8 cellular contexts compared by ENCODE assay signal in the genomic region with DNA sequence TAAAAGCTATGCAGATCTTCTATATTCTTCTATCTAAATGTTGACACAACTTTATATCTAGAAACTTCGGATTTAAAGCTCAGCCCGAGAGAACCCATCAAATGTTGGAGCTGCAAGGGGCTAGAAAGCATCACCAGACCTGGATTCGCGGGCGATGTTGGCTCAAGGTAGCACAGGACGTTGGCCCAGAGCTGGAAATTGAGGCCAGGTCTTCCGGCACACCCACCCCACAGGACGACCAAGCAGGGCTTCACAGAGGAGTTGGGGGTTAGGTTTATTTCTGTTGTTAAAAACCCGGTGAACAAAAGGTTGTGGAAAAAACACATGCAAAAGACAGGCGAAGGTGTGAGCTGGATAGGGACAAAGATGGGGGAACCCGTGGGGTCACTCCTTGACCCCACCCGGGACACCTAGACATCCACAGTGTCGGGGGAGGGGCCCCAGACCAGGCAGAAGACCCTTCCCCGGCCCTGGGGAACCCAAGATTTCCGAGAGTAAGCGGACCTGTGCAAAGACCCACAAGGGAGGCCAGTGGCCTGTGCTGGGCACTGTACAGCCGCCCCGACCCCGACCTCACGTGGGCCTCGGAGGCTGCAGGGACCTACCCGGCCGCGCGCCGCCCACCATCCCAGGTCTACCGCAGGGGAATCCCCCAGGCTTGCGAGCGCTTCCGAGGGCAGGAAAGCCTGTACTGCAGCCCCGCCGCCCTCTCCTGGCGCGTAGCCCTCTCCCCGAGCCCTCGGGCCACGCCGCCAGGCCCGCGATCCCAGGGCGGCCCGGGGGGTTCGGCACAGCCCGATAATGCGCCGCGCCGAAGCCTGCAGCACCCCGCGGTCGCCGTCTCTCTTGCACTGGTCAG. TPM values are rescaled to one million over a fixed set of nuclear protein-coding genes. Genes with fewer than 3 reads are reported as not detected.
DNase-seq lines count a peak whose midpoint lies in the region; ATAC-seq and TF ChIP-seq lines count a peak whose summit lies in the region.

No MANE protein-coding gene starts in this region.

- ATAC-seq in HG03520 (IDR thresholded peaks at IDR 0.05; ENCODE audit: unreplicated experiment) = peak; percentile 14
- ATAC-seq in activated CD8-positive, alpha-beta T cell treated with anti-CD3 and anti-CD28 coated beads, Interleukin-2, amount 10 ng/mL, durations not matched to agents 7 days and 5 days = peak; percentile 16

- H3K9me3 Mint-ChIP-seq in activated CD8-positive, alpha-beta T cell treated with anti-CD3 and anti-CD28 coated beads, Interleukin-2, amount 10 ng/mL, durations not matched to agents 7 days and 5 days (ENCODE audit: insufficient read depth) = no peaks in the 10 kb centered on the region
- no peaks in the 10 kb centered on the region for H3K9me3 Mint-ChIP-seq in nephron

- peaks cover 5% of the 10 kb centered on the region for H3K27me3 Mint-ChIP-seq in activated CD8-positive, alpha-beta T cell treated with anti-CD3 and anti-CD28 coated beads, Interleukin-2, amount 10 ng/mL, durations not matched to agents 7 days and 5 days (ENCODE audit: low read depth)
- peaks cover 4% of the 10 kb centered on the region for H3K27me3 Mint-ChIP-seq in nephron (ENCODE audit: low read depth)

- peaks cover 12% of the 10 kb centered on the region for H3K36me3 Mint-ChIP-seq in activated CD8-positive, alpha-beta T cell treated with anti-CD3 and anti-CD28 coated beads, Interleukin-2, amount 10 ng/mL, durations not matched to agents 7 days and 5 days (ENCODE audit: low read depth)
- peaks cover 16% of the 10 kb centered on the region for H3K36me3 Mint-ChIP-seq in nephron (ENCODE audit: low read depth)

- H3K9ac ChIP-seq in subcutaneous abdominal adipose tissue (ENCODE audit: low read length in 5 of 5) = peak overlapping the region in 4 of 5 donors; percentile 24 to 88 (median 74)

- CTCF ChIA-PET in AG04450 (lab: Charles Lee) = interaction anchor here (1.0 to 1.2 kb wide), 4 partner anchors 32 to 88 kb away, joined by 3 to 9 read pairs (median 5); a partner anchor contains a TSS
- CTCF ChIA-PET in activated CD8-positive, alpha-beta T cell treated with anti-CD3 and anti-CD28 coated beads, Interleukin-2, amount 10 ng/mL, durations not matched to agents 7 days and 5 days (lab: Charles Lee) = interaction anchor here (0.8 to 4.8 kb wide), 12 partner anchors 16 to 88 kb away, joined by 3 to 30 read pairs (median 7); a partner anchor contains a TSS

- no peak for DNase-seq in AG04450 (ENCODE audit: low read depth, low spot score)
- peak; percentile 66 for DNase-seq in GM19238 (ENCODE audit: insufficient read length, low spot score)
- peak; percentile 65 for DNase-seq in activated CD8-positive, alpha-beta T cell treated with anti-CD3 and anti-CD28 coated beads, Interleukin-2, amount 10 ng/mL, durations not matched to agents 7 days and 5 days
- no peak for DNase-seq in NCI-H69 (lab: John Stamatoyannopoulos, UW)

- H3K27ac ChIP-seq in AG04450 (ENCODE audit: low read depth, low read length) (peak overlapping the region; percentile 70), esophagus (ENCODE audit: low read depth in 2 of 2, low read length in 1 of 2) (peak overlapping the region; percentile 72 to 90), subcutaneous abdominal adipose tissue (ENCODE audit: low read depth, low read length) (peak overlapping the region; percentile 31)

- 8 to 12% methylated on average over 47 to 52 of the region's 52 CpGs for WGBS in esophagus, 2 donors

- peak overlapping the region; percentile 81 for H3K4me3 ChIP-seq in AG04450 (ENCODE audit: low read depth, low read length)
- H3K4me3 ChIP-seq in esophagus (ENCODE audit: low read depth in 1 of 2, low read length in 2 of 2) = peak overlapping the region; percentile 60 to 68
- peak overlapping the region; percentile 83 to 93 (median 88) for H3K4me3 ChIP-seq in subcutaneous abdominal adipose tissue (ENCODE audit: low read depth in 1 of 5, low read length in 5 of 5)

- H3K4me1 Mint-ChIP-seq in activated CD8-positive, alpha-beta T cell treated with anti-CD3 and anti-CD28 coated beads, Interleukin-2, amount 10 ng/mL, durations not matched to agents 7 days and 5 days (ENCODE audit: low read depth) = peaks cover 20% of the 10 kb centered on the region
- peaks cover 16% of the 10 kb centered on the region for H3K4me1 Mint-ChIP-seq in nephron

- H3K36me3 ChIP-seq in esophagus (ENCODE audit: control insufficient read depth in 2 of 2, insufficient read depth in 2 of 2, low read length in 1 of 2) (peaks cover 0 to 9% of the 10 kb centered on the region in 2 donors), subcutaneous abdominal adipose tissue (ENCODE audit: control insufficient read depth in 5 of 5, insufficient read depth in 5 of 5, low read length in 5 of 5) (peaks cover 3 to 14% (median 10%) of the 10 kb centered on the region in 5 donors)

- POLR2A ChIA-PET in AG04450 (lab: Yijun Ruan, JAX) = interaction anchor here (0.8 to 7.6 kb wide), 13 partner anchors 10 to 264 kb away, joined by 3 to 53 read pairs (median 5); a partner anchor contains a TSS
- POLR2A ChIA-PET in activated CD8-positive, alpha-beta T cell treated with anti-CD3 and anti-CD28 coated beads, Interleukin-2, amount 10 ng/mL, durations not matched to agents 7 days and 5 days (lab: Charles Lee) = interaction anchor here (0.5 to 9.3 kb wide), 9 partner anchors 15 to 285 kb away, joined by 3 to 128 read pairs (median 5); a partner anchor contains a TSS

- peak overlapping the region; percentile 93 for H3K4me3 Mint-ChIP-seq in activated CD8-positive, alpha-beta T cell treated with anti-CD3 and anti-CD28 coated beads, Interleukin-2, amount 10 ng/mL, durations not matched to agents 7 days and 5 days
- peak overlapping the region; percentile 97 to 98 (median 97) for H3K4me3 Mint-ChIP-seq in nephron

- H3K27ac Mint-ChIP-seq in activated CD8-positive, alpha-beta T cell treated with anti-CD3 and anti-CD28 coated beads, Interleukin-2, amount 10 ng/mL, durations not matched to agents 7 days and 5 days = peak overlapping the region; percentile 96
- H3K27ac Mint-ChIP-seq in nephron = peak overlapping the region; percentile 96 to 99 (median 97)

- H3K4me1 ChIP-seq in esophagus (ENCODE audit: control insufficient read depth in 2 of 2, insufficient read depth in 2 of 2, low read length in 1 of 2) = no peaks in the 10 kb centered on the region
- H3K4me1 ChIP-seq in subcutaneous abdominal adipose tissue (ENCODE audit: control insufficient read depth in 5 of 5, insufficient read depth in 5 of 5, low read length in 5 of 5) = peaks cover 3 to 30% (median 21%) of the 10 kb centered on the region in 5 donors

- TF ChIP-seq CTCF in AG04450 (IDR thresholded peaks at IDR 0.05; ENCODE audit: low read depth, low read length) (no peak), nephron (IDR thresholded peaks at IDR 0.05; ENCODE audit: unreplicated experiment in 3 of 3) (no peak)

- H3K27me3 ChIP-seq in AG04450 (ENCODE audit: control insufficient read depth, insufficient read depth, low read length) (no peaks in the 10 kb centered on the region), esophagus (ENCODE audit: control insufficient read depth in 1 of 2, insufficient read depth in 2 of 2, low read length in 2 of 2) (no peaks in the 10 kb centered on the region), subcutaneous abdominal adipose tissue (ENCODE audit: control insufficient read depth in 5 of 5, insufficient read depth in 4 of 5, low read length in 5 of 5) (no peaks in the 10 kb centered on the region)

- H3K9me3 ChIP-seq in AG04450 (ENCODE audit: control insufficient read depth, insufficient read depth, low read length) = no peaks in the 10 kb centered on the region; the same call in 1 of the 2 replicates
- H3K9me3 ChIP-seq in esophagus (ENCODE audit: control insufficient read depth in 2 of 2, insufficient read depth in 1 of 2, low read depth in 1 of 2, low read length in 1 of 2) = no peaks in the 10 kb centered on the region
- no peaks in the 10 kb centered on the region for H3K9me3 ChIP-seq in subcutaneous abdominal adipose tissue (ENCODE audit: control insufficient read depth in 5 of 5, low read length in 5 of 5)

RNA-seq across cellular contexts. Expression of a gene that starts 1.8 kb away (rescaled TPM):
- 40.9 and 41.6 TPM in 2 replicates for polyA plus RNA-seq in AG04450 (2011; rRNA removed)
- 48.8 and 61.3 TPM in 2 replicates for polyA minus RNA-seq in AG04450 (2011; rRNA and poly(A)+ RNA removed)
- 10 to 100 TPM; 13.9 to 14.8 TPM for total RNA-seq in activated CD8-positive, alpha-beta T cell treated with anti-CD3 and anti-CD28 coated beads, Interleukin-2, amount 10 ng/mL, durations not matched to agents 7 days and 5 days
- 10 to 100 TPM in 1 of 2 donors, 1 to 10 TPM in 1; 7.6 to 10.6 TPM for polyA plus RNA-seq in esophagus

RNA-seq across cellular contexts. Expression of a gene that starts 16.9 kb away (rescaled TPM):
- polyA plus RNA-seq in AG04450 (2011; rRNA removed) = 121 and 145 TPM in 2 replicates
- 184 and 258 TPM in 2 replicates for polyA minus RNA-seq in AG04450 (2011; rRNA and poly(A)+ RNA removed)
- total RNA-seq in activated CD8-positive, alpha-beta T cell treated with anti-CD3 and anti-CD28 coated beads, Interleukin-2, amount 10 ng/mL, durations not matched to agents 7 days and 5 days = 10 to 100 TPM; 73.7 to 75.6 TPM
- 10 to 100 TPM; 29.0 to 35.2 TPM for polyA plus RNA-seq in esophagus

RNA-seq across cellular contexts. Expression of a gene that starts 21.8 kb away (rescaled TPM):
- 679 and 783 TPM in 2 replicates for polyA plus RNA-seq in AG04450 (2011; rRNA removed)
- 283 and 456 TPM in 2 replicates for polyA minus RNA-seq in AG04450 (2011; rRNA and poly(A)+ RNA removed)
- 100 to 1,000 TPM; 334 to 346 TPM for total RNA-seq in activated CD8-positive, alpha-beta T cell treated with anti-CD3 and anti-CD28 coated beads, Interleukin-2, amount 10 ng/mL, durations not matched to agents 7 days and 5 days
- polyA plus RNA-seq in esophagus = 100 to 1,000 TPM; 203 to 358 TPM

RNA-seq across cellular contexts. Expression of a gene that starts 28.8 kb away (rescaled TPM):
- 68.3 and 96.0 TPM in 2 replicates for polyA plus RNA-seq in AG04450 (2011; rRNA removed)
- polyA minus RNA-seq in AG04450 (2011; rRNA and poly(A)+ RNA removed) = 59.0 and 64.7 TPM in 2 replicates
- 1 to 10 TPM; 1.1 to 1.4 TPM for total RNA-seq in activated CD8-positive, alpha-beta T cell treated with anti-CD3 and anti-CD28 coated beads, Interleukin-2, amount 10 ng/mL, durations not matched to agents 7 days and 5 days
- polyA plus RNA-seq in esophagus = 10 to 100 TPM; 10.7 to 12.1 TPM

RNA-seq across cellular contexts. Expression of a gene that starts 36.9 kb away (rescaled TPM):
- polyA plus RNA-seq in AG04450 (2011; rRNA removed) (0.37 and 0.79 TPM in 2 replicates), esophagus (1 to 10 TPM; 2.2 to 3.3 TPM)
- polyA minus RNA-seq in AG04450 (2011; rRNA and poly(A)+ RNA removed) = 0.70 and 1.1 TPM in 2 replicates
- 10 to 100 TPM; 12.1 to 12.4 TPM for total RNA-seq in activated CD8-positive, alpha-beta T cell treated with anti-CD3 and anti-CD28 coated beads, Interleukin-2, amount 10 ng/mL, durations not matched to agents 7 days and 5 days

Comparison
In these comparisons a context has a peak if more than half of its experiments do, and no peak if none do; other contexts are left out.
1. DNase-seq: peak in GM19238 (single experiment) and activated CD8-positive, alpha-beta T cell treated with anti-CD3 and anti-CD28 coated beads, Interleukin-2, amount 10 ng/mL, durations not matched to agents 7 days and 5 days (single experiment); none in AG04450 (single experiment) and NCI-H69 (single experiment).
2. H3K27ac ChIP-seq: peak in every context shown above with its lines; median percentile 81 in esophagus; 70 in AG04450; 31 in subcutaneous abdominal adipose tissue.
3. Peak in every context shown above with its lines, with median percentiles within 50 percentile points of each other: H3K4me3 ChIP-seq.